In the genomic region with DNA sequence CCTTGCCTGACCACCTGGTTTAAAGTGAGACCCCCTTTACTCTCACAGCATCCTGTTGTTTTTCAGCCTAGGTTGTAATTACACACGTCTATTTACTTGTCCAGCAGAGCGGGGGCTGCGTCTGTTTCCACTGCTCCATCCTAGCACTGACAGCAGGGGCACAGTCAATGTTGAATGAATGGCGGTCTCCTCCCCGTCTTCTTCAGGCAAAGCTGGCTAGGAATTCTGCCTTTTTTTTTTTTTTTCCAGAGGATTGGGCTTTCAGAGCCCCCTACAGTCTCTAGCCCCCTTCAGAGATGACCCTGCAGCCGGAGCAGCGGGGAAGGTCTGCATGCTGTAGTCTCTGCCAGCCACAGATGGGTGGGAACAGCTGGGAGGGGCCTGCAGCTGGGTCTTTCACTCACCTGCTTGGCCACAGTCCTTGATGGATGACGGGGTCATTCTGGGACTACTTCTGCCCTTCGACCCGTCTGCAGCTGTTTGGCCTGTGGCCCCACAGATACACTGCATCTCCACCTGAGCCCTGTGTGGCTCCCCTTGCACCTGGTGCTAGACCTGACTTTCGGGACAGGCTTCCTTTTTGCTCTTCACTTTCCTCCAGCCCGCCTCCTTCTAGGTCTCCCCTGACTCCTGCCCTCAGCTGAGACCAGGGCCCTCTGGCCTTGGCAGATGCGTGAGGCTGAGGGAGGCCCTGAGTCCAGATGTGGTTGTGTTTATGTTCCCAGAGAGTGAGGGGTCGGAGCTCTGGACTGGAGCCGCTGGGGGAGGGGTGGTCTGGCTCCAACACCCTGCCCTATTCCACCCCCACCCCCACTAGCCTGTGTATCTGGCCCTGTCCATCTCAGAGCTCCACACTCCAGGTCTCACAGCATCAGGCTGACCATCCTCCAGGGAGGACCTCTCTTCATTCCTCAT, we compare ENCODE assay signal across 31 cellular contexts. TPM values are rescaled to one million over a fixed set of nuclear protein-coding genes. Genes with fewer than 3 reads are reported as not detected.
DNase-seq lines count a peak whose midpoint lies in the region; ATAC-seq and TF ChIP-seq lines count a peak whose summit lies in the region.
"Had no signal": no experiment of that assay in that cellular context is flagged by ENCODE, and none has a peak within 500 bp of the region (broad histone marks: within the 10 kb centered on the region; RNA-seq: fewer than 3 reads in every experiment).

No MANE protein-coding gene starts in this region.

- no peak for ATAC-seq in natural killer cell treated with Interleukin-12 subunit alpha and Interleukin-12 subunit beta and Interleukin-15 and Interleukin-18, amount 100 ng/mL, for 72 hours
- ATAC-seq in natural killer cell = no peak
- ATAC-seq in aorta (ENCODE audit: low FRiP score) = no peak
- no peak for ATAC-seq in GM21447 (IDR thresholded peaks at IDR 0.05; ENCODE audit: unreplicated experiment)
- ATAC-seq: gastroesophageal sphincter, left lung, Panc1, T-cell had no signal

- peaks cover 3 to 8% of the 10 kb centered on the region in 2 donors for H3K4me1 Mint-ChIP-seq in natural killer cell treated with Interleukin-12 subunit alpha and Interleukin-12 subunit beta and Interleukin-15 and Interleukin-18, amount 100 ng/mL, for 72 hours (ENCODE audit: low read depth in 2 of 2)
- peaks cover 0 to 8% of the 10 kb centered on the region in 2 donors for H3K4me1 Mint-ChIP-seq in natural killer cell
- H3K4me1 Mint-ChIP-seq in chondrocyte (ENCODE audit: low read depth) = peaks cover under 1% of the 10 kb centered on the region
- H3K4me1 Mint-ChIP-seq in mesothelial cell of epicardium = peaks cover 20% of the 10 kb centered on the region

- H3K36me3 Mint-ChIP-seq in natural killer cell treated with Interleukin-12 subunit alpha and Interleukin-12 subunit beta and Interleukin-15 and Interleukin-18, amount 100 ng/mL, for 72 hours = peaks cover 9% of the 10 kb centered on the region
- H3K36me3 Mint-ChIP-seq in natural killer cell = no peaks in the 10 kb centered on the region
- peaks cover 14% of the 10 kb centered on the region for H3K36me3 Mint-ChIP-seq in chondrocyte (ENCODE audit: low read depth)
- peaks cover 3% of the 10 kb centered on the region for H3K36me3 Mint-ChIP-seq in mesothelial cell of epicardium
- H3K36me3 Mint-ChIP-seq: T-cell had no signal

- peaks cover 37 to 41% of the 10 kb centered on the region in 2 donors for H3K27me3 Mint-ChIP-seq in natural killer cell treated with Interleukin-12 subunit alpha and Interleukin-12 subunit beta and Interleukin-15 and Interleukin-18, amount 100 ng/mL, for 72 hours
- peaks cover 30 to 57% of the 10 kb centered on the region in 2 donors for H3K27me3 Mint-ChIP-seq in natural killer cell (ENCODE audit: low read depth in 2 of 2)
- H3K27me3 Mint-ChIP-seq in chondrocyte (ENCODE audit: low read depth) = peaks cover 71% of the 10 kb centered on the region
- peaks cover 82% of the 10 kb centered on the region for H3K27me3 Mint-ChIP-seq in mesothelial cell of epicardium (ENCODE audit: low read depth)

- no peaks in the 10 kb centered on the region for H3K27me3 ChIP-seq in aorta (ENCODE audit: control insufficient read depth in 1 of 2, insufficient read depth in 2 of 2, low read length in 1 of 2)
- peaks cover 35 to 38% of the 10 kb centered on the region in 2 donors for H3K27me3 ChIP-seq in right atrium auricular region
- H3K27me3 ChIP-seq: SJSA1 had no signal

- H3K4me3 ChIP-seq in aorta (ENCODE audit: low read length in 2 of 2) = no peak overlapping the region
- H3K4me3 ChIP-seq in right atrium auricular region = no peak overlapping the region
- H3K4me3 ChIP-seq: A549, ascending aorta, left lung, SJSA1, transverse colon had no signal

- H3K4me1 ChIP-seq in aorta (ENCODE audit: control insufficient read depth in 1 of 2, insufficient read depth in 2 of 2, low read length in 2 of 2) (no peaks in the 10 kb centered on the region), right atrium auricular region (peaks cover 0 to 23% of the 10 kb centered on the region in 2 donors)

- DNase-seq in natural killer cell treated with Interleukin-12 subunit alpha and Interleukin-12 subunit beta and Interleukin-15 and Interleukin-18, amount 100 ng/mL, for 72 hours (ENCODE audit: low spot score) = peak; percentile 20
- DNase-seq in natural killer cell (no peak), chondrocyte (ENCODE audit: low spot score) (peak; percentile 48), mesothelial cell of epicardium (ENCODE audit: low spot score in 2 of 2, unreplicated experiment in 2 of 2) (no peak), aorta (peak; percentile 24 to 62), NCI-H2081 (lab: John Stamatoyannopoulos, UW) (no peak), right atrium auricular region (ENCODE audit: low spot score) (no peak)
- DNase-seq: activated CD4-positive, alpha-beta T cell treated with anti-CD3 and anti-CD28 coated beads, Interleukin-2, amount 50 U/mL, for 4 hours; caudate nucleus; CD4-positive, alpha-beta memory T cell; DMS 273 treated with DMSO at 0.1 percent for 48 hours; EL; H9; hippocampal formation; immature natural killer cell; NCI-H146; NCI-H510A; stimulated activated CD4-positive, alpha-beta T cell treated with anti-CD3 and anti-CD28 coated beads, Interleukin-2, amount 100 ng/mL, for 48 hours; T-cell; transverse colon had no signal

- H3K36me3 ChIP-seq in aorta (ENCODE audit: control insufficient read depth in 1 of 2, insufficient read depth in 2 of 2, low read length in 1 of 2) = no peaks in the 10 kb centered on the region
- H3K36me3 ChIP-seq in right atrium auricular region = no peaks in the 10 kb centered on the region
- H3K36me3 ChIP-seq: ascending aorta, left lung, transverse colon had no signal

- no peak overlapping the region for H3K27ac Mint-ChIP-seq in natural killer cell treated with Interleukin-12 subunit alpha and Interleukin-12 subunit beta and Interleukin-15 and Interleukin-18, amount 100 ng/mL, for 72 hours
- H3K27ac Mint-ChIP-seq in natural killer cell = no peak overlapping the region
- H3K27ac Mint-ChIP-seq in chondrocyte (ENCODE audit: unreplicated experiment) = no peak overlapping the region
- peak overlapping the region; percentile 88 for H3K27ac Mint-ChIP-seq in mesothelial cell of epicardium
- H3K27ac Mint-ChIP-seq: activated naive CD4-positive, alpha-beta T cell treated with anti-CD3 and anti-CD28 coated beads, Interleukin-2, amount 50 U/mL, for 24 hours; CD4-positive, alpha-beta memory T cell; dendritic cell treated with granulocyte-macrophage colony-stimulating factor and Interleukin-4, amounts not matched to agents 40 ng/mL and 50 ng/mL, for 4 days; endodermal cell; H9; immature natural killer cell; T-cell had no signal

- intact Hi-C loops in natural killer cell (cut with micrococcal nuclease) = no loop called here
- intact Hi-C loops in aorta (cut with DNase I) = no loop called here

- H3K9me3 Mint-ChIP-seq in natural killer cell treated with Interleukin-12 subunit alpha and Interleukin-12 subunit beta and Interleukin-15 and Interleukin-18, amount 100 ng/mL, for 72 hours = no peaks in the 10 kb centered on the region
- H3K9me3 Mint-ChIP-seq in natural killer cell = no peaks in the 10 kb centered on the region
- H3K9me3 Mint-ChIP-seq in chondrocyte (ENCODE audit: low read depth) = no peaks in the 10 kb centered on the region
- H3K9me3 Mint-ChIP-seq in mesothelial cell of epicardium = no peaks in the 10 kb centered on the region
- H3K9me3 Mint-ChIP-seq: dendritic cell treated with granulocyte-macrophage colony-stimulating factor and Interleukin-4, amounts not matched to agents 40 ng/mL and 50 ng/mL, for 4 days; endodermal cell; immature natural killer cell; T-cell had no signal

- H3K9me3 ChIP-seq in aorta (ENCODE audit: control insufficient read depth, low read length) (no peaks in the 10 kb centered on the region), right atrium auricular region (no peaks in the 10 kb centered on the region)
- H3K9me3 ChIP-seq: A549, ascending aorta, gastroesophageal sphincter, left lung, SJSA1, transverse colon had no signal

- H3K4me3 Mint-ChIP-seq in natural killer cell treated with Interleukin-12 subunit alpha and Interleukin-12 subunit beta and Interleukin-15 and Interleukin-18, amount 100 ng/mL, for 72 hours = no peak overlapping the region
- H3K4me3 Mint-ChIP-seq in natural killer cell = no peak overlapping the region
- H3K4me3 Mint-ChIP-seq in chondrocyte (ENCODE audit: unreplicated experiment) = no peak overlapping the region
- H3K4me3 Mint-ChIP-seq in mesothelial cell of epicardium = no peak overlapping the region
- H3K4me3 Mint-ChIP-seq: activated naive CD4-positive, alpha-beta T cell treated with anti-CD3 and anti-CD28 coated beads, Interleukin-2, amount 50 U/mL, for 24 hours; CD4-positive, alpha-beta memory T cell; dendritic cell treated with granulocyte-macrophage colony-stimulating factor and Interleukin-4, amounts not matched to agents 40 ng/mL and 50 ng/mL, for 4 days; endodermal cell; immature natural killer cell had no signal

- TF ChIP-seq CTCF in natural killer cell (IDR thresholded peaks at IDR 0.05) (no peak), chondrocyte (IDR thresholded peaks at IDR 0.05) (no peak), mesothelial cell of epicardium (IDR thresholded peaks at IDR 0.05; ENCODE audit: unreplicated experiment) (no peak), right atrium auricular region (IDR thresholded peaks at IDR 0.05) (no peak)

- whole genome bisulfite sequencing in aorta, 2 donors = 94 to 95% methylated on average over 15 of the region's 15 CpGs

- H3K27ac ChIP-seq in aorta (ENCODE audit: low read depth in 1 of 2, low read length in 2 of 2) = no peak overlapping the region
- no peak overlapping the region for H3K27ac ChIP-seq in right atrium auricular region
- H3K27ac ChIP-seq: A549, ascending aorta, KMS-11, left lung, SJSA1 had no signal

RNA-seq across cellular contexts. Expression of gene PITX1, which starts 8.0 kb away (rescaled TPM):
- total RNA-seq in natural killer cell treated with Interleukin-12 subunit alpha and Interleukin-12 subunit beta and Interleukin-15 and Interleukin-18, amount 100 ng/mL, for 72 hours = not detected
- not detected for total RNA-seq in natural killer cell
- 0.18 TPM in 1 of 3 replicates, not detected in the others for total RNA-seq in chondrocyte
- 80.2 to 89.6 TPM (median 88.0 TPM) in 3 replicates for total RNA-seq in mesothelial cell of epicardium
- under 1 TPM in 1 of 2 donors, not detected in 1; 0.39 TPM for total RNA-seq in aorta
- 1 to 10 TPM in 1 of 2 donors, under 1 TPM in 1; 0.49 to 2.3 TPM for polyA plus RNA-seq in aorta
- not detected for total RNA-seq in right atrium auricular region
- total RNA-seq: CD4-positive, alpha-beta memory T cell; H9 had no signal
- polyA plus RNA-seq: CD4-positive, alpha-beta memory T cell; immature natural killer cell had no signal

RNA-seq across cellular contexts. Expression of gene CATSPER3, which starts 58.3 kb away (rescaled TPM):
- total RNA-seq in natural killer cell treated with Interleukin-12 subunit alpha and Interleukin-12 subunit beta and Interleukin-15 and Interleukin-18, amount 100 ng/mL, for 72 hours = under 1 TPM in 1 of 2 donors, not detected in 1; 0.52 TPM
- total RNA-seq in natural killer cell (under 1 TPM; 0.31 to 0.79 (median 0.55) TPM), chondrocyte (0.17 to 0.64 TPM (median 0.39 TPM) in 3 replicates), mesothelial cell of epicardium (1.1 to 1.5 TPM (median 1.4 TPM) in 3 replicates), aorta (under 1 TPM; 0.29 to 0.63 TPM), right atrium auricular region (under 1 TPM; 0.39 to 0.44 TPM)
- polyA plus RNA-seq in aorta = 1 to 10 TPM in 1 of 2 donors, under 1 TPM in 1; 0.63 to 1.3 TPM
- total RNA-seq: ascending aorta had no signal

Comparison
In these comparisons a context has a peak if more than half of its experiments do, and no peak if none do; other contexts are left out.
1. DNase-seq: peak in natural killer cell treated with Interleukin-12 subunit alpha and Interleukin-12 subunit beta and Interleukin-15 and Interleukin-18, amount 100 ng/mL, for 72 hours (single experiment), chondrocyte (single experiment) and aorta (2 of 2); none in natural killer cell (single experiment), mesothelial cell of epicardium (0 of 2), NCI-H2081 (0 of 2) and right atrium auricular region (single experiment).
2. RNA of gene PITX1, which starts 8.0 kb away (total RNA-seq): 80.2 to 89.6 TPM in mesothelial cell of epicardium; 0.39 TPM in aorta, 0.18 TPM in chondrocyte, not detected in natural killer cell treated with Interleukin-12 subunit alpha and Interleukin-12 subunit beta and Interleukin-15 and Interleukin-18, amount 100 ng/mL, for 72 hours, not detected in natural killer cell and not detected in right atrium auricular region; every median in the first group is over 10 times any median in the second.